8 cellular contexts compared by ENCODE assay signal in the genomic region with DNA sequence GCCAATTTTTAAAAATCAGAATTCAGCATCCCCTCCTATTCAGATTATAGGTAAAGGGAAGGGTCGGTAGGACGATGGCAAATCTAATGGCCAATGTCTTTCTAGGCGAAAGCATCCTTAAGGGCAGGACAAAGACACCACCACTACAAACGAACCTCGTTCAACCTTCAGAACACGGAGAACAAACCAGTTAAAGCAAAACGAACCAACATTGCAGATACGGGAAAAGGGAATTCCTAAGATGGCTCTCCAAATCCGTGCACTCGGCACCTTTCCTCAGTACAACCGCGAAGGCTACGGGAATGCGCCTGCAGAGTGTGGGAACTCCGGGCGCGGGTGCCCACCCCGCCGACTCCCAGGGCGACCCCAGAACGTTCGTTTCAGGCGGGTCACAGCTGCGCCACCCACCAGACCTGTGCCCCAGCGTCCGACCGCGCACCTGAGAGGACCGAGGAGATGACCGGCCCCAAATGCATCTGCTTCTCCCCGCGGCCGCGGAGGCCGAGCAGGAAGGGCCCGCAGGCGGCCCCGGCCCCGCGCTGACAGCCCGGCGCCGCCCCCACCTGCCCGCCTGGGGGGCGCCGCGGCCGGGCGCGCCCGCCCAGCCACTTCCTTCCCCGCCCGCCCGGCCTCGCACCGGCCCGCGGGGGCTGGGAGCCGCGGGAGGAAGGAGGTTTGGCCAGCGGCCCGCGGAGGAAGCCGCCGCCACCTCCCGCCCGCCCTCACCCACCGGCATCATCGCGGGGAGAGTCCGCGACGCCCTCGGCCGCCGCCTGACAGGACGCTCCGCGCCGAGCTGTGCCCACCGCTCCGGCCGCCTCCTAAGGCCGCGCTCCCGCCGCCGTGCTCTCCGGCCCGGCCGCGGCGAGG. TPM values are rescaled to one million over a fixed set of nuclear protein-coding genes. Genes with fewer than 3 reads are reported as not detected.
DNase-seq lines count a peak whose midpoint lies in the region; ATAC-seq, FAIRE-seq and TF ChIP-seq lines count a peak whose summit lies in the region.

No MANE protein-coding gene starts in this region.

- H3K4me1 Mint-ChIP-seq in activated B cell treated with CpG ODN at 0.5 μM for 24 hours (peaks cover 12% of the 10 kb centered on the region), mesothelial cell of epicardium (peaks cover 20% of the 10 kb centered on the region)

- H2BK12ac ChIP-seq in H1 (ENCODE audit: low read depth, low read length): peak overlapping the region; percentile 68; the same call in 1 of the 2 replicates

- intact Hi-C loops in activated B cell treated with CpG ODN at 0.5 μM for 24 hours (cut with micrococcal nuclease): loop anchor here (1.0 to 10.0 kb wide), 5 partner anchors 25 to 282 kb away; partner anchors contain the start of genes BAG5, COA8, XRCC3 and ZFYVE21

- no peak overlapping the region for H3K23ac ChIP-seq in H1 (ENCODE audit: insufficient read length)

- H3K79me1 ChIP-seq in H1 (ENCODE audit: low read depth, low read length): no peaks in the 10 kb centered on the region

- no peaks in the 10 kb centered on the region for H3K79me2 ChIP-seq in H1 (ENCODE audit: control insufficient read depth in 1 of 2, insufficient read depth in 2 of 2, low read length in 2 of 2)

- no peaks in the 10 kb centered on the region for H3K9me3 Mint-ChIP-seq in activated B cell treated with CpG ODN at 0.5 μM for 24 hours
- H3K9me3 Mint-ChIP-seq in mesothelial cell of epicardium: no peaks in the 10 kb centered on the region

- H3K27ac Mint-ChIP-seq in activated B cell treated with CpG ODN at 0.5 μM for 24 hours: peak overlapping the region; percentile 63
- peak overlapping the region; percentile 66 for H3K27ac Mint-ChIP-seq in mesothelial cell of epicardium

- TF ChIP-seq EP300 in H1 (IDR thresholded peaks at IDR 0.05; ENCODE audit: borderline replicate concordance in 1 of 2, low read depth in 2 of 2, low read length in 2 of 2) (no peak), upper lobe of left lung (IDR thresholded peaks at IDR 0.05) (no peak)

- no peak overlapping the region for H2BK15ac ChIP-seq in H1 (ENCODE audit: low read length)

- POLR2A ChIA-PET in activated B cell treated with CpG ODN at 0.5 μM for 24 hours (lab: Charles Lee) (interaction anchor here (0.6 to 1.4 kb wide), 2 partner anchors 74 to 287 kb away, joined by 6 to 14 read pairs; a partner anchor contains a TSS), H1 (lab: Charles Lee; ENCODE audit: partially characterized antibody) (interaction anchor here (2.6 kb wide), 1 partner anchor 9 kb away, joined by 7 read pairs; no protein-coding TSS in a partner anchor)

- peak overlapping the region; percentile 86 for H2AFZ ChIP-seq in H1 (ENCODE audit: low read length)

- no peak for TF ChIP-seq RAD21 in H1 (IDR thresholded peaks at IDR 0.05 in 1 of 2, conservative IDR thresholded peaks at IDR 0.05 in 1 of 2; ENCODE audit: low read depth in 2 of 2, low read length in 2 of 2)

- peaks cover 12% of the 10 kb centered on the region for H3K23me2 ChIP-seq in H1 (ENCODE audit: low read depth, low read length)

- H3K14ac ChIP-seq in H1 (ENCODE audit: insufficient read length): no peak overlapping the region

- no peak overlapping the region for H2BK20ac ChIP-seq in H1 (ENCODE audit: low read length)

- H3K9ac ChIP-seq in H1 (replicated peaks in 1 of 4; ENCODE audit: extremely low read depth in 1 of 4, low read depth in 3 of 4, low read length in 3 of 4): peak overlapping the region in 2 of 4 experiments; percentile 54 to 61; a peak in 3 of 7 replicates

- H3K56ac ChIP-seq in H1 (replicated peaks; ENCODE audit: insufficient read length, low read depth, low read length): no peak overlapping the region

- peak overlapping the region; percentile 66 to 82 (median 73) for H3K4me3 ChIP-seq in H1 (ENCODE audit: extremely low read depth in 1 of 4, insufficient read depth in 2 of 4, low read depth in 3 of 4, low read length in 4 of 4)
- peak overlapping the region; percentile 68 to 89 (median 81) for H3K4me3 ChIP-seq in upper lobe of left lung

- peak; percentile 80 for FAIRE-seq in H1 (lab: Jason Lieb, UNC)

- H2AK5ac ChIP-seq in H1 (ENCODE audit: low read depth, low read length): no peak overlapping the region

- no peak overlapping the region for H3K27ac ChIP-seq in H1 (ENCODE audit: low read depth, low read length)
- peak overlapping the region; percentile 83 to 90 (median 84) for H3K27ac ChIP-seq in upper lobe of left lung

- no peak overlapping the region for H2BK5ac ChIP-seq in H1 (ENCODE audit: low read depth, low read length)

- CTCF ChIA-PET in activated B cell treated with CpG ODN at 0.5 μM for 24 hours (lab: Charles Lee): interaction anchor here (1.0 kb wide), 1 partner anchor 41 kb away, joined by 3 read pairs; no protein-coding TSS in a partner anchor
- CTCF ChIA-PET in H1 (lab: Charles Lee; ENCODE audit: partially characterized antibody): no interaction called here

- peak overlapping the region; percentile 87 for H3K4me3 Mint-ChIP-seq in activated B cell treated with CpG ODN at 0.5 μM for 24 hours
- H3K4me3 Mint-ChIP-seq in mesothelial cell of epicardium: peak overlapping the region; percentile 92

- no peaks in the 10 kb centered on the region for H3K36me3 ChIP-seq in H1 (ENCODE audit: control insufficient read depth in 2 of 4, insufficient read depth in 4 of 4, low read length in 3 of 4)
- no peaks in the 10 kb centered on the region for H3K36me3 ChIP-seq in upper lobe of left lung

- no peaks in the 10 kb centered on the region for H4K20me1 ChIP-seq in H1 (replicated peaks in 1 of 2; ENCODE audit: control insufficient read depth in 1 of 2, insufficient read depth in 2 of 2, low read length in 2 of 2)

- H3K27me3 ChIP-seq in H1 (replicated peaks in 1 of 4; ENCODE audit: control insufficient read depth in 3 of 4, extremely low read depth in 1 of 4, insufficient read depth in 3 of 4, low read length in 3 of 4) (peaks cover 0 to 26% (median 20%) of the 10 kb centered on the region in 4 experiments; a peak in 6 of 7 replicates), upper lobe of left lung (no peaks in the 10 kb centered on the region)

- peak; percentile 35 for ATAC-seq in GM21423 (IDR thresholded peaks at IDR 0.05; ENCODE audit: unreplicated experiment)
- ATAC-seq in activated B cell treated with CpG ODN at 0.5 μM for 24 hours (ENCODE audit: low read depth): peak; percentile 17
- ATAC-seq in upper lobe of left lung (ENCODE audit: low FRiP score in 2 of 2): no peak

- H3K4ac ChIP-seq in H1 (replicated peaks; ENCODE audit: insufficient read length, low read depth, low read length): no peak overlapping the region

- TF ChIP-seq POLR2A in H1 (IDR thresholded peaks at IDR 0.05; ENCODE audit: control extremely low read depth in 1 of 2, low read depth in 2 of 2, low read length in 2 of 2) (no peak), upper lobe of left lung (IDR thresholded peaks at IDR 0.05) (peak in 1 of 4 donors; percentile 21), erythroblast (IDR thresholded peaks at IDR 0.05; ENCODE audit: low read length) (no peak)

- no peak overlapping the region for H4K5ac ChIP-seq in H1 (ENCODE audit: insufficient read length, low read depth, low read length)

- DNase-seq in EL (peak; percentile 40), HK-2 (ENCODE audit: unreplicated experiment) (peak; percentile 43), activated B cell treated with CpG ODN at 0.5 μM for 24 hours (no peak), H1 (ENCODE audit: low read depth in 1 of 2, low spot score in 2 of 2) (peak in 1 of 2 experiments; percentile 60), mesothelial cell of epicardium (ENCODE audit: low spot score in 2 of 2, unreplicated experiment in 2 of 2) (peak in 1 of 2 experiments; percentile 55), upper lobe of left lung (peak in 1 of 2 donors; percentile 91), erythroblast (lab: John Stamatoyannopoulos, UW) (no peak)

- no peak overlapping the region for H4K91ac ChIP-seq in H1 (replicated peaks; ENCODE audit: insufficient read length, low read length)

- H2BK120ac ChIP-seq in H1 (replicated peaks; ENCODE audit: low read depth, low read length): no peak overlapping the region

- WGBS in H1 (ENCODE audit: extremely low coverage in 1 of 2, insufficient coverage in 1 of 2, insufficient read length in 1 of 2, insufficient replicate concordance in 2 of 2, low coverage in 1 of 2, low lambda C conversion rate in 2 of 2, missing lambda C conversion rate in 1 of 2), 2 experiments: 0% methylated on average over 47 of the region's 93 CpGs; no CpG with 5 or more reads in 1 of the 2 experiments
- WGBS in upper lobe of left lung, 2 donors: 1 to 3% methylated on average over 16 to 26 of the region's 93 CpGs

- H3K27me3 Mint-ChIP-seq in activated B cell treated with CpG ODN at 0.5 μM for 24 hours (no peaks in the 10 kb centered on the region), mesothelial cell of epicardium (ENCODE audit: low read depth) (peaks cover 14% of the 10 kb centered on the region)

- H3K9me3 ChIP-seq in H1 (ENCODE audit: insufficient read depth in 2 of 2, low read depth in 1 of 2, low read length in 1 of 2) (no peaks in the 10 kb centered on the region), upper lobe of left lung (no peaks in the 10 kb centered on the region)

- TF ChIP-seq CTCF in activated B cell treated with CpG ODN at 0.5 μM for 24 hours (IDR thresholded peaks at IDR 0.05) (no peak), H1 (IDR thresholded peaks at IDR 0.05; ENCODE audit: control extremely low read depth in 1 of 3, insufficient read depth in 1 of 3, low read depth in 1 of 3, low read length in 3 of 3) (no peak), mesothelial cell of epicardium (IDR thresholded peaks at IDR 0.05; ENCODE audit: unreplicated experiment) (no peak), upper lobe of left lung (IDR thresholded peaks at IDR 0.05) (peak in 1 of 6 experiments; percentile 13)

- H3K4me1 ChIP-seq in H1 (replicated peaks in 1 of 4; ENCODE audit: control insufficient read depth in 3 of 4, insufficient read depth in 4 of 4, low read length in 3 of 4) (peaks cover 0 to 7% (median 2%) of the 10 kb centered on the region in 4 experiments; a peak in 6 of 7 replicates), upper lobe of left lung (peaks cover 14 to 25% (median 20%) of the 10 kb centered on the region in 4 donors)

- H3K36me3 Mint-ChIP-seq in activated B cell treated with CpG ODN at 0.5 μM for 24 hours (ENCODE audit: low read depth): peaks cover 6% of the 10 kb centered on the region
- no peaks in the 10 kb centered on the region for H3K36me3 Mint-ChIP-seq in mesothelial cell of epicardium

- peak overlapping the region; percentile 87 to 97 for H3K4me2 ChIP-seq in H1 (ENCODE audit: insufficient read depth in 1 of 2, low read depth in 2 of 2, low read length in 2 of 2)

- no peak overlapping the region; the same call in 1 of the 2 replicates for H3K18ac ChIP-seq in H1 (ENCODE audit: extremely low read depth, low read length)

- no peak overlapping the region; the same call in 1 of the 2 replicates for H4K8ac ChIP-seq in H1 (ENCODE audit: extremely low read depth, insufficient read depth, low read length)

RNA-seq across cellular contexts. Expression of gene PPP1R13B, which starts 0.6 kb away (rescaled TPM):
- total RNA-seq in activated B cell treated with CpG ODN at 0.5 μM for 24 hours (16.2 and 18.8 TPM in 2 replicates), mesothelial cell of epicardium (44.5 to 53.0 TPM (median 49.1 TPM) in 3 replicates), upper lobe of left lung (100 to 1,000 TPM in 1 of 6 donors, 10 to 100 TPM in 5; 37.0 to 117 (median 71.1) TPM)
- 8.9 and 9.7 TPM in 2 replicates for total RNA-seq in H1 (2021; fragmentation: NEBNext Ultra II Directional; extraction: Animal tissue kit (Norgen Biotek cat#: 25700))
- 2.6 and 4.5 TPM in 2 replicates for polyA plus RNA-seq in H1 (2011; rRNA removed)
- polyA plus RNA-seq in H1 (2011; cell fraction: cytosol; rRNA removed): 2.7 TPM
- 9.9 TPM for polyA plus RNA-seq in H1 (2011; cell fraction: nucleus; rRNA removed)
- polyA plus RNA-seq in H1 (2012, experiment 1 of 2): 5.3 to 8.0 TPM (median 5.5 TPM) in 4 replicates
- polyA plus RNA-seq in H1 (2012, experiment 2 of 2): 2.4 TPM
- polyA plus RNA-seq in H1 (2013, experiment 1 of 2): 4.8 TPM
- polyA plus RNA-seq in H1 (2013, experiment 2 of 2): 5.1 TPM
- polyA minus RNA-seq in H1 (2011; rRNA and poly(A)+ RNA removed): 5.4 and 9.3 TPM in 2 replicates
- polyA minus RNA-seq in H1 (2011; cell fraction: cytosol; rRNA and poly(A)+ RNA removed): 5.7 TPM
- polyA minus RNA-seq in H1 (2011; cell fraction: nucleus; rRNA and poly(A)+ RNA removed): 7.7 TPM

Comparison
In these comparisons a context has a peak if more than half of its experiments do, and no peak if none do; other contexts are left out.
1. DNase-seq: peak in EL (single experiment) and HK-2 (single experiment); none in activated B cell treated with CpG ODN at 0.5 μM for 24 hours (single experiment) and erythroblast (0 of 2).
2. ATAC-seq: peak in GM21423 (single experiment) and activated B cell treated with CpG ODN at 0.5 μM for 24 hours (single experiment); none in upper lobe of left lung (0 of 2).